In the genomic region with DNA sequence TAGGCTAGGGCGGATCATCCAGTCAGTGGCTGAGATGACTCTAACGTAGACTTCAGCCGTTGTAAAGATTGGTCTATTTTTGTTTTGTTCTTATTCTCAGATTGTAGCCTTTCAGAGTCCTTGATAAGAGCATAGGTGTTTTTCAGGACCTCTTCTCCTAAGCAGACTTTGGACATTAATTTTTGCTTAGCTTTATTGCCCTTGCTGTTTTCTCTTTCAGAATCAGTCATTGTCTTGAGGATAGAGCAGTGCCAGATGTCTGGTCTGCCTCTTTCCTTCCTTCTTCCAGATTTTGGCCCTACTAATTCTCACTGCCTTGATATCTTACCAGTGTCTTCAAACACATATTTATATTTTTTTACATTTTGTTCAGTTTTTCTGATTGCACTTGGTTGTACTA, we compare ENCODE assay signal across 21 cellular contexts. TPM values are rescaled to one million over a fixed set of nuclear protein-coding genes. Genes with fewer than 3 reads are reported as not detected.
A peak's percentile ranks its signal among the peaks of the same experiment; 100 is the strongest.
DNase-seq lines count a peak whose midpoint lies in the region; ATAC-seq and TF ChIP-seq lines count a peak whose summit lies in the region.
"Had no signal": no experiment of that assay in that cellular context is flagged by ENCODE, and none has a peak within 500 bp of the region (broad histone marks: within the 10 kb centered on the region; RNA-seq: fewer than 3 reads in every experiment).

No MANE protein-coding gene starts in this region.

- H3K27me3 Mint-ChIP-seq in activated naive CD4-positive, alpha-beta T cell treated with anti-CD3 and anti-CD28 coated beads, Interleukin-2, amount 10 ng/mL, durations not matched to agents 7 days and 5 days, result no peaks in the 10 kb centered on the region
- no peaks in the 10 kb centered on the region for H3K27me3 Mint-ChIP-seq in activated naive CD4-positive, alpha-beta T cell treated with anti-CD3 and anti-CD28 coated beads for 36 hours (ENCODE audit: low read depth)
- H3K27me3 Mint-ChIP-seq in GM23338 (ENCODE audit: insufficient read depth, low read depth, poor library complexity), result peaks cover 3% of the 10 kb centered on the region
- H3K27me3 Mint-ChIP-seq in central memory CD8-positive, alpha-beta T cell, result no peaks in the 10 kb centered on the region
- no peaks in the 10 kb centered on the region for H3K27me3 Mint-ChIP-seq in stimulated activated memory B cell treated with anti-CD40 and anti-IgM and Interleukin-4, amounts not matched to agents 10 μg/mL and 1 μg/mL and 100 μg/mL, for 72 hours
- H3K27me3 Mint-ChIP-seq: CD8-positive, alpha-beta memory T cell had no signal

- H3K4me1 ChIP-seq in GM23338 (ENCODE audit: insufficient read depth), result peaks cover 47% of the 10 kb centered on the region

- H3K4me3 ChIP-seq in GM23338, result no peak overlapping the region
- H3K4me3 ChIP-seq: GM23248, MG63 had no signal

- no peak overlapping the region for H3K27ac ChIP-seq in GM23338 (ENCODE audit: low read depth)
- H3K27ac ChIP-seq: C4-2B, GM23248 had no signal

- H3K79me2 ChIP-seq in GM23338 (replicated peaks; ENCODE audit: insufficient read depth), result peaks cover 93% of the 10 kb centered on the region

- CTCF ChIA-PET in activated naive CD4-positive, alpha-beta T cell treated with anti-CD3 and anti-CD28 coated beads, Interleukin-2, amount 10 ng/mL, durations not matched to agents 7 days and 5 days (lab: Charles Lee), result no interaction called here
- CTCF ChIA-PET in activated naive CD4-positive, alpha-beta T cell treated with anti-CD3 and anti-CD28 coated beads for 36 hours (lab: Charles Lee), result no interaction called here

- no peaks in the 10 kb centered on the region for H3K27me3 ChIP-seq in GM23338 (ENCODE audit: insufficient read depth)
- H3K27me3 ChIP-seq: MG63 had no signal

- H3K27ac Mint-ChIP-seq in activated naive CD4-positive, alpha-beta T cell treated with anti-CD3 and anti-CD28 coated beads, Interleukin-2, amount 10 ng/mL, durations not matched to agents 7 days and 5 days, result peak overlapping the region; percentile 81
- no peak overlapping the region for H3K27ac Mint-ChIP-seq in activated naive CD4-positive, alpha-beta T cell treated with anti-CD3 and anti-CD28 coated beads for 36 hours
- H3K27ac Mint-ChIP-seq in GM23338, result peak overlapping the region; percentile 93
- peak overlapping the region; percentile 11 for H3K27ac Mint-ChIP-seq in central memory CD8-positive, alpha-beta T cell (ENCODE audit: low read depth)
- peak overlapping the region; percentile 44 for H3K27ac Mint-ChIP-seq in stimulated activated memory B cell treated with anti-CD40 and anti-IgM and Interleukin-4, amounts not matched to agents 10 μg/mL and 1 μg/mL and 100 μg/mL, for 72 hours

- intact Hi-C loops in activated naive CD4-positive, alpha-beta T cell treated with anti-CD3 and anti-CD28 coated beads for 36 hours (cut with micrococcal nuclease), result no loop called here

- no peaks in the 10 kb centered on the region for H3K9me2 ChIP-seq in GM23338 (ENCODE audit: insufficient read depth)
- H3K9me2 ChIP-seq: SK-N-SH had no signal

- TF ChIP-seq CTCF in GM23338 (conservative IDR thresholded peaks at IDR 0.05; ENCODE audit: low read depth in 2 of 2), result no peak

- H3F3A ChIP-seq in GM23338 (replicated peaks; ENCODE audit: low read depth), result no peaks in the 10 kb centered on the region

- no peak overlapping the region for H3K4me3 Mint-ChIP-seq in activated naive CD4-positive, alpha-beta T cell treated with anti-CD3 and anti-CD28 coated beads, Interleukin-2, amount 10 ng/mL, durations not matched to agents 7 days and 5 days
- H3K4me3 Mint-ChIP-seq in activated naive CD4-positive, alpha-beta T cell treated with anti-CD3 and anti-CD28 coated beads for 36 hours, result no peak overlapping the region
- no peak overlapping the region for H3K4me3 Mint-ChIP-seq in GM23338
- H3K4me3 Mint-ChIP-seq in central memory CD8-positive, alpha-beta T cell, result no peak overlapping the region
- H3K4me3 Mint-ChIP-seq in stimulated activated memory B cell treated with anti-CD40 and anti-IgM and Interleukin-4, amounts not matched to agents 10 μg/mL and 1 μg/mL and 100 μg/mL, for 72 hours, result no peak overlapping the region

- 0 out of 2 replicates have a peak overlapping the region, but pooled peaks have one; percentile 6 for H3K4me2 ChIP-seq in GM23338
- H3K4me2 ChIP-seq: SK-N-SH had no signal

- no peak overlapping the region for H2AFZ ChIP-seq in GM23338
- H2AFZ ChIP-seq: GM23248 had no signal

- H3K4me1 Mint-ChIP-seq in activated naive CD4-positive, alpha-beta T cell treated with anti-CD3 and anti-CD28 coated beads, Interleukin-2, amount 10 ng/mL, durations not matched to agents 7 days and 5 days, result peaks cover 8% of the 10 kb centered on the region
- H3K4me1 Mint-ChIP-seq in activated naive CD4-positive, alpha-beta T cell treated with anti-CD3 and anti-CD28 coated beads for 36 hours (ENCODE audit: low read depth), result peaks cover 22% of the 10 kb centered on the region
- H3K4me1 Mint-ChIP-seq in GM23338, result peaks cover 66% of the 10 kb centered on the region
- peaks cover 42% of the 10 kb centered on the region for H3K4me1 Mint-ChIP-seq in central memory CD8-positive, alpha-beta T cell
- peaks cover 19% of the 10 kb centered on the region for H3K4me1 Mint-ChIP-seq in stimulated activated memory B cell treated with anti-CD40 and anti-IgM and Interleukin-4, amounts not matched to agents 10 μg/mL and 1 μg/mL and 100 μg/mL, for 72 hours

- DNase-seq in activated naive CD4-positive, alpha-beta T cell treated with anti-CD3 and anti-CD28 coated beads, Interleukin-2, amount 10 ng/mL, durations not matched to agents 7 days and 5 days, result no peak
- DNase-seq in activated naive CD4-positive, alpha-beta T cell treated with anti-CD3 and anti-CD28 coated beads for 36 hours, result no peak
- DNase-seq in GM23338 (ENCODE audit: low spot score) (no peak), OCI-M1 (lab: John Stamatoyannopoulos, UW) (no peak)
- no peak for DNase-seq in central memory CD8-positive, alpha-beta T cell (ENCODE audit: low spot score in 2 of 2)
- no peak for DNase-seq in stimulated activated CD4-positive, alpha-beta T cell treated with anti-CD3 and anti-CD28 coated beads, Interleukin-2, amount 100 ng/mL, for 48 hours
- DNase-seq: Calu3; CD8-positive, alpha-beta memory T cell; GM23248; HCEC 1CT; MG63; NCI-H1048; NCI-H1417 treated with DMSO at 0.1 percent for 48 hours; NCI-H187; NCI-H748 treated with DMSO at 0.1 percent for 48 hours; SIG-M5; SK-N-SH had no signal

- peaks cover 17% of the 10 kb centered on the region for H3K9me3 Mint-ChIP-seq in activated naive CD4-positive, alpha-beta T cell treated with anti-CD3 and anti-CD28 coated beads, Interleukin-2, amount 10 ng/mL, durations not matched to agents 7 days and 5 days
- peaks cover 16% of the 10 kb centered on the region for H3K9me3 Mint-ChIP-seq in activated naive CD4-positive, alpha-beta T cell treated with anti-CD3 and anti-CD28 coated beads for 36 hours
- H3K9me3 Mint-ChIP-seq in GM23338, result peaks cover 10% of the 10 kb centered on the region; the same call in 2 of the 3 replicates
- no peaks in the 10 kb centered on the region for H3K9me3 Mint-ChIP-seq in central memory CD8-positive, alpha-beta T cell
- H3K9me3 Mint-ChIP-seq in stimulated activated memory B cell treated with anti-CD40 and anti-IgM and Interleukin-4, amounts not matched to agents 10 μg/mL and 1 μg/mL and 100 μg/mL, for 72 hours, result peaks cover 11% of the 10 kb centered on the region

- peaks cover 8% of the 10 kb centered on the region for H4K20me1 ChIP-seq in GM23338 (replicated peaks; ENCODE audit: insufficient read depth)

- ATAC-seq in GM23338 (no peak), GM19452 (IDR thresholded peaks at IDR 0.05; ENCODE audit: unreplicated experiment) (no peak)
- ATAC-seq in central memory CD8-positive, alpha-beta T cell (replicated peaks; ENCODE audit: extremely low read depth, poor library complexity, severe bottlenecking), result no peak
- no peak for ATAC-seq in stimulated activated memory B cell treated with anti-CD40 and anti-IgM and Interleukin-4, amounts not matched to agents 10 μg/mL and 1 μg/mL and 100 μg/mL, for 72 hours
- ATAC-seq: Panc1 had no signal

- peaks cover 53% of the 10 kb centered on the region for H3K36me3 Mint-ChIP-seq in activated naive CD4-positive, alpha-beta T cell treated with anti-CD3 and anti-CD28 coated beads, Interleukin-2, amount 10 ng/mL, durations not matched to agents 7 days and 5 days
- H3K36me3 Mint-ChIP-seq in activated naive CD4-positive, alpha-beta T cell treated with anti-CD3 and anti-CD28 coated beads for 36 hours (ENCODE audit: low read depth), result peaks cover 31% of the 10 kb centered on the region
- peaks cover 32% of the 10 kb centered on the region for H3K36me3 Mint-ChIP-seq in GM23338 (ENCODE audit: low read depth)
- peaks cover 14% of the 10 kb centered on the region for H3K36me3 Mint-ChIP-seq in central memory CD8-positive, alpha-beta T cell (ENCODE audit: insufficient read depth)
- H3K36me3 Mint-ChIP-seq in stimulated activated memory B cell treated with anti-CD40 and anti-IgM and Interleukin-4, amounts not matched to agents 10 μg/mL and 1 μg/mL and 100 μg/mL, for 72 hours, result peaks cover 49% of the 10 kb centered on the region

- H3K36me3 ChIP-seq in GM23338 (ENCODE audit: insufficient read depth), result peaks cover 5% of the 10 kb centered on the region; the same call in 1 of the 2 replicates

TF ChIP-seq in GM23338, 12 proteins besides CTCF, POLR2A, EP300 and RAD21 (continues in another document):
- no peak for TF ChIP-seq ETS1 (IDR thresholded peaks at IDR 0.05)

RNA-seq across cellular contexts. Expression of gene C1GALT1, which starts 49.5 kb away (rescaled TPM):
- 10 to 100 TPM; 25.7 to 29.1 TPM for total RNA-seq in activated naive CD4-positive, alpha-beta T cell treated with anti-CD3 and anti-CD28 coated beads for 36 hours
- 203 and 261 TPM in 2 replicates for total RNA-seq in GM23338 (2014; rRNA removed; shearing (Covaris generic))
- 48.5 and 58.2 TPM in 2 replicates for polyA plus RNA-seq in GM23338 (2016; fragmentation: Nextera tagmentation; extraction: Ambion mirVana)
